7 cellular contexts compared by ENCODE assay signal in genomic region chr11:109799604-109800003, GRCh38.
"Had no signal": no experiment of that assay in that cellular context is flagged by ENCODE, and none has a peak within 500 bp of the region (broad histone marks: within the 10 kb centered on the region; RNA-seq: fewer than 3 reads in every experiment).

No MANE protein-coding gene starts in this region.

- ATAC-seq: HepG2, K562 had no signal

- H3K36me3 Mint-ChIP-seq: IgD-negative memory B cell had no signal

- H3K4me3 Mint-ChIP-seq: IgD-negative memory B cell had no signal

- H3K27ac Mint-ChIP-seq: IgD-negative memory B cell had no signal

- FAIRE-seq: HepG2, HTR-8/SVneo, K562 had no signal

- H3K27me3 Mint-ChIP-seq: IgD-negative memory B cell had no signal

- DNase-seq: IMR-90, KBM-7, KG1 had no signal

- H3K4me1 Mint-ChIP-seq: IgD-negative memory B cell had no signal
